Comparison of ENCODE assay signal across 8 cellular contexts in the genomic region with DNA sequence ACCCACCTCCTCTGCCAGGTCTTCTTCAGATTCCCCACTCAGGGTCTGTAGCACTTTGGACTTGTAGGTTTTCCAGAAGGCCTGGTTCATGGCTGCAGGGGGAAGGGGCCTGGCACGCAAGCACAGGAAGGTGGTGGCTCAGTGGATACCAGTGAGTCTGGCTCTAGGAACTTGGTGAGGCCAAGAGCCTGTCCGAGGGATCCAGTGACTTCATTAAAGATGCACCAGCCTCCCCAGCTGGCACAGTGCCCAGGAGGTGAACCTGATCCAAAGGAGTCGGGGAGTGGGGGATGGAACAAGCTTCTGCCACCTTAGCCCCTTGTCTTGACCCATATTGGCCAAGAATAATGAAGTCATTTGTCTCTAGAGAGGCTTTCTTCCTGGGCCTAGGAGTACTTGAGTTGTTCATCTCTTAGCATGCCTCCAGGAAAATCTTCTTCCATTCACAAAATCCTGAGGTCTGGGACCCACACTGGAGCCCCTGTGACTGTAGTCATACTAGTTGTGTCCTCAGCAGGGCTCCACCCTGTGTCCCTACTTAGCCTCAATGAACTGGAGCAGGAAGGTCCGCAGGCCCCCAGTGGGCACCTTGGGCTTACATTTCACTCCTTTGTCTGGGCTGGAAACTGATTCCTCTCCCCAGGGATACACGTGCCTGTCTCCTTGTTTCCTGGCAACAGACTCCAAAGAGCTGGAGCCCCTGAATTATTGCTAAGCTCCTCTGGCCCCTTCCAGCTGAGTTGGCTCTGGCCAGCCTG. TPM values are rescaled to one million over a fixed set of nuclear protein-coding genes. Genes with fewer than 3 reads are reported as not detected.
DNase-seq lines count a peak whose midpoint lies in the region; FAIRE-seq and TF ChIP-seq lines count a peak whose summit lies in the region.

A gene (minus strand): TSS at position 554 of the 758 bp plus-strand sequence. CDS start 464 bp downstream, at position 90.

- no peak within 1 kb of the TSS for H3K4ac ChIP-seq in H1 (replicated peaks; ENCODE audit: insufficient read length, low read depth, low read length)

- TF ChIP-seq RAD21 in H1 (IDR thresholded peaks at IDR 0.05 in 1 of 2, conservative IDR thresholded peaks at IDR 0.05 in 1 of 2; ENCODE audit: low read depth in 2 of 2, low read length in 2 of 2), result no peak

- H3K36me3 ChIP-seq in HEK293 (ENCODE audit: control insufficient read depth in 2 of 2, insufficient read depth in 1 of 2, low read length in 2 of 2), result peaks cover 0 to 10% of the 10 kb centered on the region in 2 experiments; a peak in 1 of 3 replicates
- no peaks in the 10 kb centered on the region; a peak in 1 of 8 replicates for H3K36me3 ChIP-seq in H1 (ENCODE audit: control insufficient read depth in 2 of 4, insufficient read depth in 4 of 4, low read length in 3 of 4)
- no peaks in the 10 kb centered on the region for H3K36me3 ChIP-seq in neural progenitor cell

- TF ChIP-seq CTCF in HEK293 (tag by site-specific recombination; IDR thresholded peaks at IDR 0.05) (0 out of 2 replicates have a peak, but pooled peaks have one; percentile 29), H1 (IDR thresholded peaks at IDR 0.05; ENCODE audit: control extremely low read depth in 1 of 3, insufficient read depth in 1 of 3, low read depth in 1 of 3, low read length in 3 of 3) (no peak), neural progenitor cell (IDR thresholded peaks at IDR 0.05) (no peak)

- H3K23ac ChIP-seq in H1 (ENCODE audit: insufficient read length), result no peak within 1 kb of the TSS

- H3K9ac ChIP-seq in H1 (replicated peaks in 1 of 4; ENCODE audit: extremely low read depth in 1 of 4, low read depth in 3 of 4, low read length in 3 of 4), result peak within 1 kb of the TSS; percentile 47 to 84 (median 74); a peak in 6 of 7 replicates
- H3K9ac ChIP-seq in neural progenitor cell, result peak within 1 kb of the TSS; percentile 71

- peak within 1 kb of the TSS; percentile 97 for H3K27ac Mint-ChIP-seq in neural progenitor cell

- no peak within 1 kb of the TSS for H2BK120ac ChIP-seq in H1 (replicated peaks; ENCODE audit: low read depth, low read length)

- TF ChIP-seq POLR2A in H1 (IDR thresholded peaks at IDR 0.05; ENCODE audit: control extremely low read depth in 1 of 2, low read depth in 2 of 2, low read length in 2 of 2), result no peak

- H3K14ac ChIP-seq in H1 (ENCODE audit: insufficient read length), result no peak within 1 kb of the TSS

- H3K4me3 Mint-ChIP-seq in neural progenitor cell, result peak within 1 kb of the TSS; percentile 89

- peaks cover 36% of the 10 kb centered on the region for H3F3A ChIP-seq in neural progenitor cell (ENCODE audit: low read depth)

- H3K79me2 ChIP-seq in H1 (ENCODE audit: control insufficient read depth in 1 of 2, insufficient read depth in 2 of 2, low read length in 2 of 2) (peaks cover 0 to 8% of the 10 kb centered on the region in 2 experiments; a peak in 2 of 4 replicates), neural progenitor cell (ENCODE audit: low read depth) (peaks cover 13% of the 10 kb centered on the region)

- H4K5ac ChIP-seq in H1 (ENCODE audit: insufficient read length, low read depth, low read length), result peak within 1 kb of the TSS; percentile 73

- H4K91ac ChIP-seq in H1 (replicated peaks; ENCODE audit: insufficient read length, low read length), result peak within 1 kb of the TSS; percentile 48

- peak; percentile 84 for DNase-seq in NCI-H69 (lab: John Stamatoyannopoulos, UW)
- DNase-seq in H1 (ENCODE audit: low read depth in 1 of 2, low spot score in 2 of 2), result no peak
- DNase-seq in neural progenitor cell (ENCODE audit: low spot score), result peak; percentile 81
- DNase-seq in RCC 7860 (ENCODE audit: low spot score), result no peak
- no peak for DNase-seq in T1000 (lab: John Stamatoyannopoulos, UW)
- DNase-seq in activated CD8-positive, alpha-beta memory T cell treated with anti-CD3 and anti-CD28 coated beads, Interleukin-2, amount 50 U/mL, for 48 hours, result no peak
- no peak for DNase-seq in HuH-7 (ENCODE audit: low spot score)

- peaks cover 31% of the 10 kb centered on the region for H3K27me3 Mint-ChIP-seq in neural progenitor cell (ENCODE audit: insufficient read depth, low read depth)

- no peak for FAIRE-seq in H1 (lab: Jason Lieb, UNC)
- FAIRE-seq in RCC 7860 (lab: Jason Lieb, UNC), result no peak

- H3K4me2 ChIP-seq in H1 (ENCODE audit: insufficient read depth in 1 of 2, low read depth in 2 of 2, low read length in 2 of 2) (peak within 1 kb of the TSS; percentile 77 to 96), neural progenitor cell (peak within 1 kb of the TSS; percentile 98)

- H3K27ac ChIP-seq in HEK293 (ENCODE audit: extremely low read depth, low read depth, low read length), result peak within 1 kb of the TSS; percentile 59; the same call in 1 of the 2 replicates
- peak within 1 kb of the TSS; percentile 23; the same call in 1 of the 2 replicates for H3K27ac ChIP-seq in H1 (ENCODE audit: low read depth, low read length)
- H3K27ac ChIP-seq in neural progenitor cell, result peak within 1 kb of the TSS; percentile 56

- no peaks in the 10 kb centered on the region for H3K9me3 ChIP-seq in HEK293 (ENCODE audit: control insufficient read depth, insufficient read depth, low read depth, low read length)
- H3K9me3 ChIP-seq in H1 (ENCODE audit: insufficient read depth in 2 of 2, low read depth in 1 of 2, low read length in 1 of 2), result no peaks in the 10 kb centered on the region
- H3K9me3 ChIP-seq in neural progenitor cell (ENCODE audit: low read depth), result no peaks in the 10 kb centered on the region

- H3K27me3 ChIP-seq in H1 (replicated peaks in 1 of 4; ENCODE audit: control insufficient read depth in 3 of 4, extremely low read depth in 1 of 4, insufficient read depth in 3 of 4, low read length in 3 of 4) (peaks cover 6 to 17% (median 14%) of the 10 kb centered on the region in 4 experiments), neural progenitor cell (peaks cover 17% of the 10 kb centered on the region)

- H4K20me1 ChIP-seq in H1 (replicated peaks in 1 of 2; ENCODE audit: control insufficient read depth in 1 of 2, insufficient read depth in 2 of 2, low read length in 2 of 2) (peaks cover 2 to 4% of the 10 kb centered on the region in 2 experiments), neural progenitor cell (ENCODE audit: low read depth) (peaks cover 3% of the 10 kb centered on the region)

- 84% methylated on average over 5 of the region's 5 CpGs; no CpG with 5 or more reads in 1 of the 2 experiments for WGBS in H1 (ENCODE audit: extremely low coverage in 1 of 2, insufficient coverage in 1 of 2, insufficient read length in 1 of 2, insufficient replicate concordance in 2 of 2, low coverage in 1 of 2, low lambda C conversion rate in 2 of 2, missing lambda C conversion rate in 1 of 2), 2 experiments

- H3K4me3 ChIP-seq in HEK293 (ENCODE audit: low read depth, low read length), result peak within 1 kb of the TSS; percentile 68
- peak within 1 kb of the TSS; percentile 71 to 79 (median 74) for H3K4me3 ChIP-seq in H1 (ENCODE audit: extremely low read depth in 1 of 4, insufficient read depth in 2 of 4, low read depth in 3 of 4, low read length in 4 of 4)
- H3K4me3 ChIP-seq in neural progenitor cell, result peak within 1 kb of the TSS; percentile 77

- POLR2A ChIA-PET in HEK293 (lab: Yijun Ruan, JAX), result interaction anchor here (1.3 kb wide), 1 partner anchor 9 kb away, joined by 4 read pairs; no protein-coding TSS in a partner anchor
- POLR2A ChIA-PET in H1 (lab: Charles Lee; ENCODE audit: partially characterized antibody), result interaction anchor here (0.5 to 2.9 kb wide), 3 partner anchors 9 to 81 kb away, joined by 3 to 6 read pairs (median 3); a partner anchor contains a TSS

- no peak for TF ChIP-seq EP300 in H1 (IDR thresholded peaks at IDR 0.05; ENCODE audit: borderline replicate concordance in 1 of 2, low read depth in 2 of 2, low read length in 2 of 2)

- H3K4me1 Mint-ChIP-seq in neural progenitor cell, result peaks cover 59% of the 10 kb centered on the region

- H3K23me2 ChIP-seq in H1 (ENCODE audit: low read depth, low read length), result peaks cover 12% of the 10 kb centered on the region

- H2AFZ ChIP-seq in H1 (ENCODE audit: low read length) (no peak within 1 kb of the TSS), neural progenitor cell (replicated peaks) (peak within 1 kb of the TSS; percentile 44)

- H2BK15ac ChIP-seq in H1 (ENCODE audit: low read length), result peak within 1 kb of the TSS; percentile 88; the same call in 1 of the 2 replicates

- H3K36me3 Mint-ChIP-seq in neural progenitor cell, result no peaks in the 10 kb centered on the region

- H3K4me1 ChIP-seq in HEK293 (ENCODE audit: control insufficient read depth, insufficient read depth, low read length) (peaks cover 7% of the 10 kb centered on the region; the same call in 1 of the 2 replicates), H1 (replicated peaks in 1 of 4; ENCODE audit: control insufficient read depth in 3 of 4, insufficient read depth in 4 of 4, low read length in 3 of 4) (peaks cover 5 to 20% (median 15%) of the 10 kb centered on the region in 4 experiments), neural progenitor cell (peaks cover 44% of the 10 kb centered on the region)

- no peak within 1 kb of the TSS for H2BK12ac ChIP-seq in H1 (ENCODE audit: low read depth, low read length)

- H2AK5ac ChIP-seq in H1 (ENCODE audit: low read depth, low read length), result no peak within 1 kb of the TSS

- no peaks in the 10 kb centered on the region for H3K9me3 Mint-ChIP-seq in neural progenitor cell

- CTCF ChIA-PET in HEK293 (lab: Yijun Ruan, JAX) (interaction anchor here (0.5 to 2.0 kb wide), 7 partner anchors 30 to 1248 kb away, joined by 3 to 14 read pairs (median 4); a partner anchor contains a TSS), H1 (lab: Charles Lee; ENCODE audit: partially characterized antibody) (interaction anchor here (1.0 to 16.2 kb wide), 11 partner anchors 9 to 248 kb away, joined by 3 to 159 read pairs (median 7); a partner anchor contains a TSS)

- H3K56ac ChIP-seq in H1 (replicated peaks; ENCODE audit: insufficient read length, low read depth, low read length), result peak within 1 kb of the TSS; percentile 35

- 0 out of 2 replicates have a peak within 1 kb of the TSS, but pooled peaks have one; percentile 71 for H2BK5ac ChIP-seq in H1 (ENCODE audit: low read depth, low read length)

- no peak within 1 kb of the TSS for H2BK20ac ChIP-seq in H1 (ENCODE audit: low read length)

- H3K18ac ChIP-seq in H1 (ENCODE audit: extremely low read depth, low read length), result peak within 1 kb of the TSS; percentile 71

- H3K79me1 ChIP-seq in H1 (ENCODE audit: low read depth, low read length), result peaks cover 4% of the 10 kb centered on the region; the same call in 1 of the 2 replicates

- peak within 1 kb of the TSS; percentile 97 for H4K8ac ChIP-seq in H1 (ENCODE audit: extremely low read depth, insufficient read depth, low read length)

RNA-seq across cellular contexts. Expression of the gene that starts here (rescaled TPM):
- total RNA-seq in H1 (2021; fragmentation: NEBNext Ultra II Directional; extraction: Animal tissue kit (Norgen Biotek cat#: 25700)), result not detected in 2 replicates
- polyA plus RNA-seq in H1 (2011; rRNA removed), result not detected in 2 replicates
- polyA plus RNA-seq in H1 (2011; cell fraction: cytosol; rRNA removed), result not detected
- not detected for polyA plus RNA-seq in H1 (2011; cell fraction: nucleus; rRNA removed)
- not detected in 4 replicates for polyA plus RNA-seq in H1 (2012, experiment 1 of 2)
- not detected for polyA plus RNA-seq in H1 (2012, experiment 2 of 2)
- not detected for polyA plus RNA-seq in H1 (2013, experiment 1 of 2)
- not detected for polyA plus RNA-seq in H1 (2013, experiment 2 of 2)
- polyA minus RNA-seq in H1 (2011; rRNA and poly(A)+ RNA removed), result not detected in 2 replicates
- not detected for polyA minus RNA-seq in H1 (2011; cell fraction: cytosol; rRNA and poly(A)+ RNA removed)
- not detected for polyA minus RNA-seq in H1 (2011; cell fraction: nucleus; rRNA and poly(A)+ RNA removed)
- not detected in 2 replicates for total RNA-seq in neural progenitor cell (ENCODE audit: low replicate concordance)

Comparison
In these comparisons a context has a peak if more than half of its experiments do, and no peak if none do; other contexts are left out.
1. Peak in DNase-seq, H3K4me3 ChIP-seq, H3K27ac ChIP-seq, H3K9ac ChIP-seq and H3K4me2 ChIP-seq in neural progenitor cell; RNA of the gene not detected or under 1 TPM.